In genomic region chr2:191020221-191020741, GRCh38 we compare ENCODE assay signal across 1 cellular context.
A peak's percentile ranks its signal among the peaks of the same experiment; 100 is the strongest.
TF ChIP-seq lines count a peak whose summit lies in the region.

No MANE protein-coding gene starts in this region.

TF ChIP-seq in GM23338, 12 proteins besides CTCF, POLR2A, EP300 and RAD21 (continued from another document):
- TF ChIP-seq, protein P1, sequence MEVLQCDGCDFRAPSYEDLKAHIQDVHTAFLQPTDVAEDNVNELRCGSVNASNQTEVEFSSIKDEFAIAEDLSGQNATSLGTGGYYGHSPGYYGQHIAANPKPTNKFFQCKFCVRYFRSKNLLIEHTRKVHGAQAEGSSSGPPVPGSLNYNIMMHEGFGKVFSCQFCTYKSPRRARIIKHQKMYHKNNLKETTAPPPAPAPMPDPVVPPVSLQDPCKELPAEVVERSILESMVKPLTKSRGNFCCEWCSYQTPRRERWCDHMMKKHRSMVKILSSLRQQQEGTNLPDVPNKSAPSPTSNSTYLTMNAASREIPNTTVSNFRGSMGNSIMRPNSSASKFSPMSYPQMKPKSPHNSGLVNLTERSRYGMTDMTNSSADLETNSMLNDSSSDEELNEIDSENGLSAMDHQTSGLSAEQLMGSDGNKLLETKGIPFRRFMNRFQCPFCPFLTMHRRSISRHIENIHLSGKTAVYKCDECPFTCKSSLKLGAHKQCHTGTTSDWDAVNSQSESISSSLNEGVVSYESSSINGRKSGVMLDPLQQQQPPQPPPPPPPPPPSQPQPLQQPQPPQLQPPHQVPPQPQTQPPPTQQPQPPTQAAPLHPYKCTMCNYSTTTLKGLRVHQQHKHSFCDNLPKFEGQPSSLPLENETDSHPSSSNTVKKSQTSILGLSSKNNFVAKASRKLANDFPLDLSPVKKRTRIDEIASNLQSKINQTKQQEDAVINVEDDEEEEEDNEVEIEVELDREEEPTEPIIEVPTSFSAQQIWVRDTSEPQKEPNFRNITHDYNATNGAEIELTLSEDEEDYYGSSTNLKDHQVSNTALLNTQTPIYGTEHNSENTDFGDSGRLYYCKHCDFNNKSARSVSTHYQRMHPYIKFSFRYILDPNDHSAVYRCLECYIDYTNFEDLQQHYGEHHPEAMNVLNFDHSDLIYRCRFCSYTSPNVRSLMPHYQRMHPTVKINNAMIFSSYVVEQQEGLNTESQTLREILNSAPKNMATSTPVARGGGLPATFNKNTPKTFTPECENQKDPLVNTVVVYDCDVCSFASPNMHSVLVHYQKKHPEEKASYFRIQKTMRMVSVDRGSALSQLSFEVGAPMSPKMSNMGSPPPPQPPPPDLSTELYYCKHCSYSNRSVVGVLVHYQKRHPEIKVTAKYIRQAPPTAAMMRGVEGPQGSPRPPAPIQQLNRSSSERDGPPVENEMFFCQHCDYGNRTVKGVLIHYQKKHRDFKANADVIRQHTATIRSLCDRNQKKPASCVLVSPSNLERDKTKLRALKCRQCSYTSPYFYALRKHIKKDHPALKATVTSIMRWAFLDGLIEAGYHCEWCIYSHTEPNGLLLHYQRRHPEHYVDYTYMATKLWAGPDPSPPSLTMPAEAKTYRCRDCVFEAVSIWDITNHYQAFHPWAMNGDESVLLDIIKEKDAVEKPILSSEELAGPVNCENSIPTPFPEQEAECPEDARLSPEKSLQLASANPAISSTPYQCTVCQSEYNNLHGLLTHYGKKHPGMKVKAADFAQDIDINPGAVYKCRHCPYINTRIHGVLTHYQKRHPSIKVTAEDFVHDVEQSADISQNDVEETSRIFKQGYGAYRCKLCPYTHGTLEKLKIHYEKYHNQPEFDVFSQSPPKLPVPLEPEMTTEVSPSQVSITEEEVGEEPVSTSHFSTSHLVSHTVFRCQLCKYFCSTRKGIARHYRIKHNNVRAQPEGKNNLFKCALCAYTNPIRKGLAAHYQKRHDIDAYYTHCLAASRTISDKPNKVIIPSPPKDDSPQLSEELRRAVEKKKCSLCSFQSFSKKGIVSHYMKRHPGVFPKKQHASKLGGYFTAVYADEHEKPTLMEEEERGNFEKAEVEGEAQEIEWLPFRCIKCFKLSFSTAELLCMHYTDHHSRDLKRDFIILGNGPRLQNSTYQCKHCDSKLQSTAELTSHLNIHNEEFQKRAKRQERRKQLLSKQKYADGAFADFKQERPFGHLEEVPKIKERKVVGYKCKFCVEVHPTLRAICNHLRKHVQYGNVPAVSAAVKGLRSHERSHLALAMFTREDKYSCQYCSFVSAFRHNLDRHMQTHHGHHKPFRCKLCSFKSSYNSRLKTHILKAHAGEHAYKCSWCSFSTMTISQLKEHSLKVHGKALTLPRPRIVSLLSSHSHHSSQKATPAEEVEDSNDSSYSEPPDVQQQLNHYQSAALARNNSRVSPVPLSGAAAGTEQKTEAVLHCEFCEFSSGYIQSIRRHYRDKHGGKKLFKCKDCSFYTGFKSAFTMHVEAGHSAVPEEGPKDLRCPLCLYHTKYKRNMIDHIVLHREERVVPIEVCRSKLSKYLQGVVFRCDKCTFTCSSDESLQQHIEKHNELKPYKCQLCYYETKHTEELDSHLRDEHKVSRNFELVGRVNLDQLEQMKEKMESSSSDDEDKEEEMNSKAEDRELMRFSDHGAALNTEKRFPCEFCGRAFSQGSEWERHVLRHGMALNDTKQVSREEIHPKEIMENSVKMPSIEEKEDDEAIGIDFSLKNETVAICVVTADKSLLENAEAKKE (CRISPR knock-in tag; IDR thresholded peaks at IDR 0.05), result no peak
- peak; percentile 12 for TF ChIP-seq JUNB (IDR thresholded peaks at IDR 0.05; ENCODE audit: unreplicated experiment)
